In the genomic region with DNA sequence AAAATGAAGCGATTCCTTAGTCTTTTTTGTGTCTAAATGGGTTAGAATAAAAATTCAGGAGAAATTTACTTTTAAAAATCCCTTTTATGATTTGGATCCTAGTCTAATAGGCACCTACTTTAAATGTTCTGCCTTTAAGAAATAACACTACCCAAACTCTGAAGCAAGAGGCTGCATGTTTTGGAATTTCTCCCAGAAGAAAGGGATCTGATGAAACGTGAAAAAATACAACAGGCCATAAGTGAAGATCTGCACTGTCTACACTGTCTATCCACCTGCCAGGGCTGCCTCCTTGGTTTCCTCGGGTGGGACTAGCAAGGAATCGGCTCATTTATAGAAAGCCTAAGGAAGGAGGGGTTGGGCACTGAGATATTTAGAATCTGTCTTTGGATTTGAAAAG, we compare ENCODE assay signal across 12 cellular contexts. TPM values are rescaled to one million over a fixed set of nuclear protein-coding genes. Genes with fewer than 3 reads are reported as not detected.
A peak's percentile ranks its signal among the peaks of the same experiment; 100 is the strongest.
DNase-seq lines count a peak whose midpoint lies in the region; ATAC-seq and TF ChIP-seq lines count a peak whose summit lies in the region.
"Had no signal": no experiment of that assay in that cellular context is flagged by ENCODE, and none has a peak within 500 bp of the region (broad histone marks: within the 10 kb centered on the region; RNA-seq: fewer than 3 reads in every experiment).

No MANE protein-coding gene starts in this region.

- no peak for TF ChIP-seq CTCF in cardiac fibroblast (IDR thresholded peaks at IDR 0.05; ENCODE audit: low read depth, low read length)
- TF ChIP-seq CTCF in right lobe of liver (IDR thresholded peaks at IDR 0.05) = no peak

- ATAC-seq in activated CD4-positive, alpha-beta T cell treated with anti-CD3 and anti-CD28 coated beads for 36 hours = no peak
- ATAC-seq in right lobe of liver = peak in 1 of 4 donors; percentile 4
- ATAC-seq in activated CD4-positive, CD25-positive, alpha-beta regulatory T cell treated with anti-CD3 and anti-CD28 coated beads, Interleukin-2, amount 50 U/mL, for 24 hours = no peak
- no peak for ATAC-seq in GM18498 (IDR thresholded peaks at IDR 0.05; ENCODE audit: unreplicated experiment)
- ATAC-seq in activated T-cell treated with anti-CD3 and anti-CD28 coated beads, Interleukin-2, amount 50 U/mL, for 4 hours = no peak

- peak overlapping the region; percentile 4 to 72 (median 24) for H3K27ac ChIP-seq in right lobe of liver
- H3K27ac ChIP-seq in subcutaneous abdominal adipose tissue (ENCODE audit: low read depth, low read length) = peak overlapping the region; percentile 60

- DNase-seq in activated CD4-positive, alpha-beta T cell treated with anti-CD3 and anti-CD28 coated beads for 36 hours = no peak
- no peak for DNase-seq in activated CD4-positive, alpha-beta T cell treated with anti-CD3 and anti-CD28 coated beads, Interleukin-2, amount 50 U/mL, for 48 hours
- DNase-seq in cardiac fibroblast (ENCODE audit: low read depth in 2 of 2) (peak; percentile 38 to 71), right lobe of liver (peak in 1 of 3 donors; percentile 36)
- no peak for DNase-seq in activated T-cell treated with anti-CD3 and anti-CD28 coated beads, Interleukin-2, amount 50 U/mL, for 4 hours
- DNase-seq: 8988T, DMS79, NCI-H69 had no signal

- intact Hi-C loops in activated CD4-positive, alpha-beta T cell treated with anti-CD3 and anti-CD28 coated beads for 36 hours (cut with DNase I, micrococcal nuclease) = loop anchor here (5.0 to 10.0 kb wide), 3 partner anchors 146 to 579 kb away; partner anchors contain the start of genes GALNT6 (in 1 of the 2) and SLC4A8 (in 1 of the 2)
- intact Hi-C loops in right lobe of liver (cut with DNase I) = no loop called here

- CTCF ChIA-PET in activated CD4-positive, alpha-beta T cell treated with anti-CD3 and anti-CD28 coated beads for 36 hours (lab: Charles Lee) = interaction anchor here (0.6 to 3.7 kb wide), 2 partner anchors 13 to 607 kb away, joined by 3 to 32 read pairs; no protein-coding TSS in a partner anchor

- H3K4me1 ChIP-seq in right lobe of liver (peaks cover 2 to 97% (median 46%) of the 10 kb centered on the region in 4 donors), subcutaneous abdominal adipose tissue (ENCODE audit: control insufficient read depth in 5 of 5, insufficient read depth in 5 of 5, low read length in 5 of 5) (peaks cover 8 to 43% (median 39%) of the 10 kb centered on the region in 5 donors)

- no peak overlapping the region for H3K4me3 Mint-ChIP-seq in activated CD4-positive, alpha-beta T cell treated with anti-CD3 and anti-CD28 coated beads for 36 hours
- no peak overlapping the region for H3K4me3 Mint-ChIP-seq in activated T-cell treated with anti-CD3 and anti-CD28 coated beads, Interleukin-2, amount 50 U/mL, for 4 hours

- H3K9ac ChIP-seq in subcutaneous abdominal adipose tissue (ENCODE audit: low read length in 5 of 5) = peak overlapping the region in 2 of 5 donors; percentile 47 to 49

- H3K27me3 ChIP-seq in right lobe of liver = no peaks in the 10 kb centered on the region
- H3K27me3 ChIP-seq in subcutaneous abdominal adipose tissue (ENCODE audit: control insufficient read depth in 5 of 5, insufficient read depth in 4 of 5, low read length in 5 of 5) = no peaks in the 10 kb centered on the region
- H3K27me3 ChIP-seq: ascending aorta had no signal

- WGBS in right lobe of liver (ENCODE audit: insufficient coverage, low coverage, low lambda C conversion rate, missing lambda C conversion rate) = 60% methylated on average over 4 of the region's 4 CpGs

- POLR2A ChIA-PET in activated CD4-positive, alpha-beta T cell treated with anti-CD3 and anti-CD28 coated beads for 36 hours (lab: Charles Lee) = no interaction called here

- H3K27me3 Mint-ChIP-seq in activated CD4-positive, alpha-beta T cell treated with anti-CD3 and anti-CD28 coated beads for 36 hours = no peaks in the 10 kb centered on the region
- no peaks in the 10 kb centered on the region for H3K27me3 Mint-ChIP-seq in activated T-cell treated with anti-CD3 and anti-CD28 coated beads, Interleukin-2, amount 50 U/mL, for 4 hours (ENCODE audit: low read depth)

- H3K27ac Mint-ChIP-seq in activated CD4-positive, alpha-beta T cell treated with anti-CD3 and anti-CD28 coated beads for 36 hours = peak overlapping the region; percentile 11

- peaks cover 25% of the 10 kb centered on the region for H3K36me3 Mint-ChIP-seq in activated CD4-positive, alpha-beta T cell treated with anti-CD3 and anti-CD28 coated beads for 36 hours (ENCODE audit: low read depth)
- peaks cover 23% of the 10 kb centered on the region for H3K36me3 Mint-ChIP-seq in activated T-cell treated with anti-CD3 and anti-CD28 coated beads, Interleukin-2, amount 50 U/mL, for 4 hours (ENCODE audit: insufficient read depth)

- H3K9me3 ChIP-seq in right lobe of liver (no peaks in the 10 kb centered on the region), subcutaneous abdominal adipose tissue (ENCODE audit: control insufficient read depth in 5 of 5, low read length in 5 of 5) (no peaks in the 10 kb centered on the region)
- H3K9me3 ChIP-seq: ascending aorta had no signal

- H3K36me3 ChIP-seq in right lobe of liver = peaks cover 0 to 17% (median 9%) of the 10 kb centered on the region in 4 donors
- peaks cover 4 to 34% (median 28%) of the 10 kb centered on the region in 5 donors for H3K36me3 ChIP-seq in subcutaneous abdominal adipose tissue (ENCODE audit: control insufficient read depth in 5 of 5, insufficient read depth in 5 of 5, low read length in 5 of 5)

- no peak for TF ChIP-seq POLR2A in right lobe of liver (IDR thresholded peaks at IDR 0.05)

- H3K4me1 Mint-ChIP-seq in activated CD4-positive, alpha-beta T cell treated with anti-CD3 and anti-CD28 coated beads for 36 hours = peaks cover 72% of the 10 kb centered on the region
- peaks cover 65% of the 10 kb centered on the region for H3K4me1 Mint-ChIP-seq in activated T-cell treated with anti-CD3 and anti-CD28 coated beads, Interleukin-2, amount 50 U/mL, for 4 hours (ENCODE audit: low read depth)

- no peak overlapping the region for H3K4me3 ChIP-seq in cardiac fibroblast (replicated peaks in 1 of 2; ENCODE audit: low read depth in 2 of 2, low read length in 2 of 2)
- H3K4me3 ChIP-seq in right lobe of liver = no peak overlapping the region
- no peak overlapping the region for H3K4me3 ChIP-seq in subcutaneous abdominal adipose tissue (ENCODE audit: low read depth in 1 of 5, low read length in 5 of 5)
- H3K4me3 ChIP-seq: ascending aorta had no signal

- no peaks in the 10 kb centered on the region for H3K9me3 Mint-ChIP-seq in activated CD4-positive, alpha-beta T cell treated with anti-CD3 and anti-CD28 coated beads for 36 hours (ENCODE audit: low read depth)
- no peaks in the 10 kb centered on the region for H3K9me3 Mint-ChIP-seq in activated T-cell treated with anti-CD3 and anti-CD28 coated beads, Interleukin-2, amount 50 U/mL, for 4 hours

RNA-seq across cellular contexts. Expression of gene ACVR1B, which starts 22.1 kb away (rescaled TPM):
- total RNA-seq in activated CD4-positive, alpha-beta T cell treated with anti-CD3 and anti-CD28 coated beads for 36 hours = 10 to 100 TPM; 10.1 to 12.7 TPM
- 10 to 100 TPM; 14.1 to 28.0 (median 25.0) TPM for total RNA-seq in right lobe of liver
- 10 to 100 TPM in 2 of 3 donors, 1 to 10 TPM in 1; 9.8 to 13.3 (median 11.6) TPM for total RNA-seq in activated T-cell treated with anti-CD3 and anti-CD28 coated beads, Interleukin-2, amount 50 U/mL, for 4 hours

RNA-seq across cellular contexts. Expression of gene TAMALIN, which starts 33.2 kb away (rescaled TPM):
- 10 to 100 TPM in 1 of 2 experiments, 1 to 10 TPM in 1; 6.4 to 11.5 TPM for total RNA-seq in activated CD4-positive, alpha-beta T cell treated with anti-CD3 and anti-CD28 coated beads for 36 hours
- 1 to 10 TPM; 2.9 to 6.5 (median 3.9) TPM for total RNA-seq in right lobe of liver
- 10 to 100 TPM; 13.5 to 16.5 (median 15.3) TPM for total RNA-seq in activated T-cell treated with anti-CD3 and anti-CD28 coated beads, Interleukin-2, amount 50 U/mL, for 4 hours

Comparison
In these comparisons a context has a peak if more than half of its experiments do, and no peak if none do; other contexts are left out.
1. DNase-seq: peak in cardiac fibroblast (2 of 2); none in activated CD4-positive, alpha-beta T cell treated with anti-CD3 and anti-CD28 coated beads for 36 hours (single experiment), activated CD4-positive, alpha-beta T cell treated with anti-CD3 and anti-CD28 coated beads, Interleukin-2, amount 50 U/mL, for 48 hours (0 of 2) and activated T-cell treated with anti-CD3 and anti-CD28 coated beads, Interleukin-2, amount 50 U/mL, for 4 hours (single experiment).
2. intact Hi-C loops: an anchor here in activated CD4-positive, alpha-beta T cell treated with anti-CD3 and anti-CD28 coated beads for 36 hours (5.0 to 10.0 kb wide); none called in right lobe of liver.